Comparison of ENCODE assay signal across 1 cellular context in the genomic region with DNA sequence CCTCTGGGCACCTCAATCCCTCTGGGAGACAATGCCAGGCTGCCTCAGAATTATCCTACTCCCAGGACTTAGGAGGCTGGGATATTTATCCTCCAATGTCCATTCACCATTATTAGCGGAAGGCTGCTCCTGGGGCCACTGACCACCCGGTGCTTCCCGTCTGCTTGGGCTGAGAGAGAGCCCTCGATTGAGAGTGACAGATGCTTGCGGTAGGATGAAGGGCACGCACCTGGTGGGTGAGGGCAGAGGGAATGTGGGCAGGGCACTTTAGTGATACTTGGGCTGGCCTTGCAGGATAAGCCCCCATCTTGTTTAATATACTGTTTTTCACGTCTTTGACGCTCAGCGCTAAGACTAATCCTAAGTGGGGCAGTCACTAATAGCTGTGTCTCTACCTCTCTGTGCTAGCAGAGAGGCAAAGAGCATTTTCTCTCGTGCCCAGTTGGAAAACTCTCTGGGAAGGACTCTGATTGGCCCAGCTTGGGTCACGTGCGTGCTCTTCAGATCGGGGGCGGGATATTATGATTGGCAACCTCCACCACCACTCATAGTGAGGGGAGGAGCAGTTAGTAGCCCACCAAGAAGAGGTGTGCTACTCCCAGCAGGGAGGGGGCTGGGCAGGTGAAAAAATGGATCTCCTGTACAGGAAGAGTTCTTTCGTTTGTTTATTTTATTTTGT.
TF ChIP-seq lines count a peak whose summit lies in the region.

No MANE protein-coding gene starts in this region.

TF ChIP-seq in WTC11, 78 proteins besides CTCF, POLR2A, EP300 and RAD21 (continued from another document):
- TF ChIP-seq ATF6 (CRISPR knock-in tag; IDR thresholded peaks at IDR 0.05): no peak
